In genomic region chr3:171817074-171817748, GRCh38 we compare ENCODE assay signal across 23 cellular contexts. TPM values are rescaled to one million over a fixed set of nuclear protein-coding genes. Genes with fewer than 3 reads are reported as not detected.
"Had no signal": no experiment of that assay in that cellular context is flagged by ENCODE, and none has a peak within 500 bp of the region (broad histone marks: within the 10 kb centered on the region; RNA-seq: fewer than 3 reads in every experiment).

No MANE protein-coding gene starts in this region.

- H3K9ac ChIP-seq: neural progenitor cell had no signal

- H3K36me3 ChIP-seq: esophagus muscularis mucosa, left ventricle myocardium inferior, neural progenitor cell, pancreas, uterus had no signal

- H3K27me3 ChIP-seq: esophagus muscularis mucosa, hepatocyte, pancreas, uterus had no signal

- H3K79me2 ChIP-seq: hepatocyte had no signal

- DNase-seq: effector memory CD4-positive, alpha-beta T cell; foreskin melanocyte; head of caudate nucleus; kidney; left cardiac atrium; left ventricle myocardium inferior; mesenchymal stem cell; midbrain; nucleus accumbens; pancreas; right cardiac atrium; small intestine; stimulated activated CD4-positive, alpha-beta T cell treated with anti-CD3 and anti-CD28 coated beads, Interleukin-2, amount 100 ng/mL, for 48 hours; stimulated activated naive CD4-positive, alpha-beta T cell treated with Interleukin-2 at 50 U/mL for 16 hours; trophoblast cell; uterus had no signal

- H3K27ac Mint-ChIP-seq: natural killer cell treated with Interleukin-12 subunit alpha and Interleukin-12 subunit beta and Interleukin-15 and Interleukin-18, amount 100 ng/mL, for 72 hours; neural progenitor cell; progenitor cell of endocrine pancreas had no signal

- H3K4me3 ChIP-seq: esophagus muscularis mucosa, hepatocyte, left ventricle myocardium inferior, lung, neural progenitor cell, pancreas, uterus had no signal

- H3K4me2 ChIP-seq: hepatocyte, neural progenitor cell had no signal

- H3K27me3 Mint-ChIP-seq: progenitor cell of endocrine pancreas had no signal

- H2AFZ ChIP-seq: hepatocyte, neural progenitor cell had no signal

- H3K36me3 Mint-ChIP-seq: natural killer cell treated with Interleukin-12 subunit alpha and Interleukin-12 subunit beta and Interleukin-15 and Interleukin-18, amount 100 ng/mL, for 72 hours; neural progenitor cell had no signal

- H3K27ac ChIP-seq: esophagus muscularis mucosa, hepatocyte, neural progenitor cell, pancreas, uterus had no signal

- H3K9me3 ChIP-seq: esophagus muscularis mucosa, left ventricle myocardium inferior, pancreas, uterus had no signal

- H3K9me3 Mint-ChIP-seq: natural killer cell treated with Interleukin-12 subunit alpha and Interleukin-12 subunit beta and Interleukin-15 and Interleukin-18, amount 100 ng/mL, for 72 hours had no signal

- H3K4me1 ChIP-seq: esophagus muscularis mucosa, left ventricle myocardium inferior, pancreas, uterus had no signal

- ATAC-seq: left cardiac atrium; natural killer cell treated with Interleukin-12 subunit alpha and Interleukin-12 subunit beta and Interleukin-15 and Interleukin-18, amount 100 ng/mL, for 72 hours; pancreas; right cardiac atrium had no signal

- H3K4me3 Mint-ChIP-seq: natural killer cell treated with Interleukin-12 subunit alpha and Interleukin-12 subunit beta and Interleukin-15 and Interleukin-18, amount 100 ng/mL, for 72 hours; neural progenitor cell had no signal

RNA-seq across cellular contexts. Expression of gene TMEM212, which starts 25.9 kb away (rescaled TPM):
- total RNA-seq: esophagus muscularis mucosa; hepatocyte; kidney; left cardiac atrium; left ventricle myocardium inferior; natural killer cell treated with Interleukin-12 subunit alpha and Interleukin-12 subunit beta and Interleukin-15 and Interleukin-18, amount 100 ng/mL, for 72 hours; pancreas; progenitor cell of endocrine pancreas; right cardiac atrium had no signal
- polyA plus RNA-seq: hepatocyte, pancreas, right cardiac atrium, small intestine, thymus had no signal
